In genomic region chr2:37501121-37501520, GRCh38 we compare ENCODE assay signal across 23 cellular contexts.
"Had no signal": no experiment of that assay in that cellular context is flagged by ENCODE, and none has a peak within 500 bp of the region (broad histone marks: within the 10 kb centered on the region; RNA-seq: fewer than 3 reads in every experiment).

No MANE protein-coding gene starts in this region.

- DNase-seq: activated B cell treated with CpG ODN at 0.5 μM for 24 hours; activated CD4-positive, alpha-beta T cell treated with anti-CD3 and anti-CD28 coated beads for 1 hour; activated CD4-positive, alpha-beta T cell treated with anti-CD3 and anti-CD28 coated beads, Interleukin-2, amount 10 ng/mL, durations not matched to agents 24 days and 14 days; activated CD4-positive, alpha-beta T cell treated with anti-CD3 and anti-CD28 coated beads, Interleukin-2, amount 50 U/mL, for 48 hours; activated CD8-positive, alpha-beta memory T cell treated with anti-CD3 and anti-CD28 coated beads, Interleukin-2, amount 10 ng/mL, durations not matched to agents 7 days and 5 days; activated effector memory CD4-positive, alpha-beta T cell treated with Interleukin-2 at 50 U/mL for 16 hours; activated naive CD4-positive, alpha-beta T cell; activated T-cell treated with anti-CD3 and anti-CD28 coated beads, Interleukin-2, amount 50 U/mL, for 24 hours; amniotic stem cell; Kasumi-1; KBM-7; NCI-H1436; NCI-H1694 treated with DMSO at 0.1 percent for 48 hours; NCI-H2081 treated with DMSO at 0.1 percent for 48 hours; NCI-H2171 treated with DMSO at 0.1 percent for 48 hours; NCI-H226; NCI-H524 treated with DMSO at 0.1 percent for 48 hours; NCI-H82; SIG-M5; T-helper 17 cell; T-helper 9 cell had no signal

- H3K36me3 ChIP-seq: ascending aorta had no signal

- H3K27me3 ChIP-seq: ascending aorta had no signal

- H3K4me3 ChIP-seq: ascending aorta had no signal

- FAIRE-seq: TTC549 had no signal

- H3K27ac ChIP-seq: ascending aorta had no signal
